In genomic region chr13:29850213-29850898, GRCh38 we compare ENCODE assay signal across 8 cellular contexts. TPM values are rescaled to one million over a fixed set of nuclear protein-coding genes. Genes with fewer than 3 reads are reported as not detected.
A peak's percentile ranks its signal among the peaks of the same experiment; 100 is the strongest.
DNase-seq lines count a peak whose midpoint lies in the region; ATAC-seq and TF ChIP-seq lines count a peak whose summit lies in the region.

Gene UBL3, minus strand, starts transcription at chr13:29850617. Its CDS starts 1,079 bp downstream, at chr13:29849538.

- DNase-seq in GM10248 (ENCODE audit: extremely low spot score) = peak; percentile 97
- DNase-seq in NCI-H1092 treated with DMSO at 0.1 percent for 48 hours (lab: John Stamatoyannopoulos, UW) = peak; percentile 91
- no peak for DNase-seq in glomerular endothelial cell (ENCODE audit: extremely low read depth, low read depth, low spot score)
- peak; percentile 80 to 98 (median 95) for DNase-seq in nucleus accumbens (lab: John Stamatoyannopoulos, UW)
- DNase-seq in superior temporal gyrus (ENCODE audit: extremely low spot score) = peak; percentile 95

- H3K4me1 Mint-ChIP-seq in activated naive CD4-positive, alpha-beta T cell treated with anti-CD3 and anti-CD28 coated beads, Interleukin-2, amount 50 U/mL, for 24 hours = peaks cover 28% of the 10 kb centered on the region

- no peaks in the 10 kb centered on the region for H3K9me3 Mint-ChIP-seq in activated naive CD4-positive, alpha-beta T cell treated with anti-CD3 and anti-CD28 coated beads, Interleukin-2, amount 50 U/mL, for 24 hours

- H3K4me3 Mint-ChIP-seq in activated naive CD4-positive, alpha-beta T cell treated with anti-CD3 and anti-CD28 coated beads, Interleukin-2, amount 50 U/mL, for 24 hours = peak within 1 kb of the TSS; percentile 97

- ATAC-seq in HG02610 (IDR thresholded peaks at IDR 0.05; ENCODE audit: unreplicated experiment) (peak; percentile 89), SK-N-SH treated with all-trans-retinoic acid at 6 μM for 48 hours (peak; percentile 84)

- H3K27me3 Mint-ChIP-seq in activated naive CD4-positive, alpha-beta T cell treated with anti-CD3 and anti-CD28 coated beads, Interleukin-2, amount 50 U/mL, for 24 hours = no peaks in the 10 kb centered on the region

- CTCF ChIA-PET in GM10248 (lab: Yijun Ruan, JAX) = interaction anchor here (0.9 to 2.8 kb wide), 9 partner anchors 9 to 265 kb away, joined by 3 to 11 read pairs (median 6); no protein-coding TSS in a partner anchor

- POLR2A ChIA-PET in GM10248 (lab: Yijun Ruan, JAX) = interaction anchor here (1.0 to 1.8 kb wide), 2 partner anchors 10 to 62 kb away, joined by 4 to 7 read pairs; no protein-coding TSS in a partner anchor

- no peaks in the 10 kb centered on the region for H3K36me3 Mint-ChIP-seq in activated naive CD4-positive, alpha-beta T cell treated with anti-CD3 and anti-CD28 coated beads, Interleukin-2, amount 50 U/mL, for 24 hours

- H3K27ac Mint-ChIP-seq in activated naive CD4-positive, alpha-beta T cell treated with anti-CD3 and anti-CD28 coated beads, Interleukin-2, amount 50 U/mL, for 24 hours = peak within 1 kb of the TSS; percentile 98

- no peak for TF ChIP-seq CTCF in GM10248 (IDR thresholded peaks at IDR 0.05; ENCODE audit: control extremely low read depth, extremely low read depth, low read depth, missing control alignments)

TF ChIP-seq in SK-N-SH treated with all-trans-retinoic acid at 6 μM for 48 hours, 23 proteins besides CTCF, POLR2A, EP300 and RAD21:
- TF ChIP-seq RARB (CRISPR knock-in tag; IDR thresholded peaks at IDR 0.05) (no peak), PATZ1 (CRISPR knock-in tag; IDR thresholded peaks at IDR 0.05; ENCODE audit: borderline replicate concordance) (peak; percentile 99)

RNA-seq across cellular contexts. Expression of gene UBL3, which starts in this region (rescaled TPM):
- 13.7 and 14.1 TPM in 2 replicates for total RNA-seq in glomerular endothelial cell
